ENCODE assay signal across 1 cellular context in the genomic region with DNA sequence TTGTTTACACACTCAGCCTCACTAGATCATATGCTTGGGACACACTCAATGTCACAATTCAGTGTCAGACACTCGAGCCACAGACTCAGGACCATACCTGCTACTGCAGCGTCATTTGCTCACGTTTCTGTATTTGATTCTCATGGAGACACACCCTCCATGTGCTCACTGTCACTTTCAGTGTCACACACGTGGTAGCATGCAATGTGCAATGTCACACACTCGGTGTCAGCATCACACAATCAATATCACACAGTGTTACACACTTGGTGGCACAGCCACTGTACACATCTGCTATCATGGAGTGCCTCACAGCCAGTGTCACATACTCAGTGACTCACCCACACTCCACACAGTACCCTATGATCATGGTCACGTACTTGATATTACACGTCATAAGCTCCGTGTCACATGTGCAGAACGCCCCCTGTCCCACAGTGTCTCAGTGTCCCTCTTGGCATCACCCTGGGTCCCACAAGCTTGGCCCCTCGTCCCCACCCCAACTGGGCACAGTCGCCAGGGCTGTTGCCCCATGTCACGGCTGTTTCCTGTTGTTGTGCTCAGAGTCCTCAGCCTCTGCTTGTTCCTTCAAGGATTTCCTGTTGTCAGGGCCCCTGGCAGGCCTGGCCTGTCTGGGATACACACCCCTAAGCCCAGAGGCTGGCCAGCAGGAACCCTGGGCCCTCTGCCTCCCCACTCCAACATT.
TF ChIP-seq lines count a peak whose summit lies in the region.

No MANE protein-coding gene starts in this region.

TF ChIP-seq in HepG2, 621 proteins besides CTCF, POLR2A, EP300 and RAD21 (continued from another document):
- TF ChIP-seq ZNF646 (CRISPR knock-in tag; IDR thresholded peaks at IDR 0.05), result peak; percentile 53; the same call in 1 of the 2 replicates
- TF ChIP-seq, protein P1, sequence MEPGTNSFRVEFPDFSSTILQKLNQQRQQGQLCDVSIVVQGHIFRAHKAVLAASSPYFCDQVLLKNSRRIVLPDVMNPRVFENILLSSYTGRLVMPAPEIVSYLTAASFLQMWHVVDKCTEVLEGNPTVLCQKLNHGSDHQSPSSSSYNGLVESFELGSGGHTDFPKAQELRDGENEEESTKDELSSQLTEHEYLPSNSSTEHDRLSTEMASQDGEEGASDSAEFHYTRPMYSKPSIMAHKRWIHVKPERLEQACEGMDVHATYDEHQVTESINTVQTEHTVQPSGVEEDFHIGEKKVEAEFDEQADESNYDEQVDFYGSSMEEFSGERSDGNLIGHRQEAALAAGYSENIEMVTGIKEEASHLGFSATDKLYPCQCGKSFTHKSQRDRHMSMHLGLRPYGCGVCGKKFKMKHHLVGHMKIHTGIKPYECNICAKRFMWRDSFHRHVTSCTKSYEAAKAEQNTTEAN (CRISPR knock-in tag; conservative IDR thresholded peaks at IDR 0.05), result no peak
- TF ChIP-seq KLF6 (CRISPR knock-in tag; IDR thresholded peaks at IDR 0.05), result no peak
- no peak for TF ChIP-seq MED1 (CRISPR knock-in tag; IDR thresholded peaks at IDR 0.05)
- no peak for TF ChIP-seq ELF4 (CRISPR knock-in tag; IDR thresholded peaks at IDR 0.05; ENCODE audit: borderline replicate concordance)
